Comparison of ENCODE assay signal across 1 cellular context in genomic region chr7:23802720-23803397, GRCh38.
TF ChIP-seq lines count a peak whose summit lies in the region.

No MANE protein-coding gene starts in this region.

TF ChIP-seq in GM23338, 12 proteins besides CTCF, POLR2A, EP300 and RAD21 (continued from another document):
- TF ChIP-seq REST (IDR thresholded peaks at IDR 0.05; ENCODE audit: unreplicated experiment): no peak
- TF ChIP-seq ZNF114 (CRISPR knock-in tag; IDR thresholded peaks at IDR 0.05): no peak
- TF ChIP-seq NANOG (IDR thresholded peaks at IDR 0.05; ENCODE audit: borderline replicate concordance): no peak
- TF ChIP-seq JUNB (IDR thresholded peaks at IDR 0.05; ENCODE audit: unreplicated experiment): no peak
- no peak for TF ChIP-seq EZH2 (IDR thresholded peaks at IDR 0.05; ENCODE audit: low read depth, unreplicated experiment)
- TF ChIP-seq, protein P1, sequence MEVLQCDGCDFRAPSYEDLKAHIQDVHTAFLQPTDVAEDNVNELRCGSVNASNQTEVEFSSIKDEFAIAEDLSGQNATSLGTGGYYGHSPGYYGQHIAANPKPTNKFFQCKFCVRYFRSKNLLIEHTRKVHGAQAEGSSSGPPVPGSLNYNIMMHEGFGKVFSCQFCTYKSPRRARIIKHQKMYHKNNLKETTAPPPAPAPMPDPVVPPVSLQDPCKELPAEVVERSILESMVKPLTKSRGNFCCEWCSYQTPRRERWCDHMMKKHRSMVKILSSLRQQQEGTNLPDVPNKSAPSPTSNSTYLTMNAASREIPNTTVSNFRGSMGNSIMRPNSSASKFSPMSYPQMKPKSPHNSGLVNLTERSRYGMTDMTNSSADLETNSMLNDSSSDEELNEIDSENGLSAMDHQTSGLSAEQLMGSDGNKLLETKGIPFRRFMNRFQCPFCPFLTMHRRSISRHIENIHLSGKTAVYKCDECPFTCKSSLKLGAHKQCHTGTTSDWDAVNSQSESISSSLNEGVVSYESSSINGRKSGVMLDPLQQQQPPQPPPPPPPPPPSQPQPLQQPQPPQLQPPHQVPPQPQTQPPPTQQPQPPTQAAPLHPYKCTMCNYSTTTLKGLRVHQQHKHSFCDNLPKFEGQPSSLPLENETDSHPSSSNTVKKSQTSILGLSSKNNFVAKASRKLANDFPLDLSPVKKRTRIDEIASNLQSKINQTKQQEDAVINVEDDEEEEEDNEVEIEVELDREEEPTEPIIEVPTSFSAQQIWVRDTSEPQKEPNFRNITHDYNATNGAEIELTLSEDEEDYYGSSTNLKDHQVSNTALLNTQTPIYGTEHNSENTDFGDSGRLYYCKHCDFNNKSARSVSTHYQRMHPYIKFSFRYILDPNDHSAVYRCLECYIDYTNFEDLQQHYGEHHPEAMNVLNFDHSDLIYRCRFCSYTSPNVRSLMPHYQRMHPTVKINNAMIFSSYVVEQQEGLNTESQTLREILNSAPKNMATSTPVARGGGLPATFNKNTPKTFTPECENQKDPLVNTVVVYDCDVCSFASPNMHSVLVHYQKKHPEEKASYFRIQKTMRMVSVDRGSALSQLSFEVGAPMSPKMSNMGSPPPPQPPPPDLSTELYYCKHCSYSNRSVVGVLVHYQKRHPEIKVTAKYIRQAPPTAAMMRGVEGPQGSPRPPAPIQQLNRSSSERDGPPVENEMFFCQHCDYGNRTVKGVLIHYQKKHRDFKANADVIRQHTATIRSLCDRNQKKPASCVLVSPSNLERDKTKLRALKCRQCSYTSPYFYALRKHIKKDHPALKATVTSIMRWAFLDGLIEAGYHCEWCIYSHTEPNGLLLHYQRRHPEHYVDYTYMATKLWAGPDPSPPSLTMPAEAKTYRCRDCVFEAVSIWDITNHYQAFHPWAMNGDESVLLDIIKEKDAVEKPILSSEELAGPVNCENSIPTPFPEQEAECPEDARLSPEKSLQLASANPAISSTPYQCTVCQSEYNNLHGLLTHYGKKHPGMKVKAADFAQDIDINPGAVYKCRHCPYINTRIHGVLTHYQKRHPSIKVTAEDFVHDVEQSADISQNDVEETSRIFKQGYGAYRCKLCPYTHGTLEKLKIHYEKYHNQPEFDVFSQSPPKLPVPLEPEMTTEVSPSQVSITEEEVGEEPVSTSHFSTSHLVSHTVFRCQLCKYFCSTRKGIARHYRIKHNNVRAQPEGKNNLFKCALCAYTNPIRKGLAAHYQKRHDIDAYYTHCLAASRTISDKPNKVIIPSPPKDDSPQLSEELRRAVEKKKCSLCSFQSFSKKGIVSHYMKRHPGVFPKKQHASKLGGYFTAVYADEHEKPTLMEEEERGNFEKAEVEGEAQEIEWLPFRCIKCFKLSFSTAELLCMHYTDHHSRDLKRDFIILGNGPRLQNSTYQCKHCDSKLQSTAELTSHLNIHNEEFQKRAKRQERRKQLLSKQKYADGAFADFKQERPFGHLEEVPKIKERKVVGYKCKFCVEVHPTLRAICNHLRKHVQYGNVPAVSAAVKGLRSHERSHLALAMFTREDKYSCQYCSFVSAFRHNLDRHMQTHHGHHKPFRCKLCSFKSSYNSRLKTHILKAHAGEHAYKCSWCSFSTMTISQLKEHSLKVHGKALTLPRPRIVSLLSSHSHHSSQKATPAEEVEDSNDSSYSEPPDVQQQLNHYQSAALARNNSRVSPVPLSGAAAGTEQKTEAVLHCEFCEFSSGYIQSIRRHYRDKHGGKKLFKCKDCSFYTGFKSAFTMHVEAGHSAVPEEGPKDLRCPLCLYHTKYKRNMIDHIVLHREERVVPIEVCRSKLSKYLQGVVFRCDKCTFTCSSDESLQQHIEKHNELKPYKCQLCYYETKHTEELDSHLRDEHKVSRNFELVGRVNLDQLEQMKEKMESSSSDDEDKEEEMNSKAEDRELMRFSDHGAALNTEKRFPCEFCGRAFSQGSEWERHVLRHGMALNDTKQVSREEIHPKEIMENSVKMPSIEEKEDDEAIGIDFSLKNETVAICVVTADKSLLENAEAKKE (CRISPR knock-in tag; IDR thresholded peaks at IDR 0.05): no peak
- no peak for TF ChIP-seq CREB1 (CRISPR knock-in tag; IDR thresholded peaks at IDR 0.05; ENCODE audit: low read depth)
